ENCODE assay signal across 3 cellular contexts in the genomic region with DNA sequence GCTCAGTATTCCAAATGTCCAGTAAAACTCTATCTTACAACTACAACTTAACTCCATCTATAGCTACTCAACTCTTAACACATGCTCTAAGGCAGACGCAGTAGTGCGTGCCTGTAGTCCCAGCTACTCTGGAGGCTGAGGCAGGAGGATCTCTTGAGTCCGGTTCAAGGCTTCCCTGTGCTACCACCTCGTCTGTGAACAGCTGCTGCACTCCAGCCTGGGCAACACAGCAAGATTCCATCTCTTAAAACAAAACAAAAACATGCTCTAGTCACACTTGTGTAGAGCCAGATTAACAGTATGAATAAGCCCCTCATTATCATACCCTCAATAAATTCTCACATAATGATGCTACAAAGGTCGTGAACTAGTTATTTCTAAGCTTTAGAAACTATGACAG.
TF ChIP-seq lines count a peak whose summit lies in the region.

No MANE protein-coding gene starts in this region.

TF ChIP-seq in SK-N-SH, 30 proteins besides CTCF, POLR2A, EP300 and RAD21 (continues in another document):
- TF ChIP-seq, protein P1, sequence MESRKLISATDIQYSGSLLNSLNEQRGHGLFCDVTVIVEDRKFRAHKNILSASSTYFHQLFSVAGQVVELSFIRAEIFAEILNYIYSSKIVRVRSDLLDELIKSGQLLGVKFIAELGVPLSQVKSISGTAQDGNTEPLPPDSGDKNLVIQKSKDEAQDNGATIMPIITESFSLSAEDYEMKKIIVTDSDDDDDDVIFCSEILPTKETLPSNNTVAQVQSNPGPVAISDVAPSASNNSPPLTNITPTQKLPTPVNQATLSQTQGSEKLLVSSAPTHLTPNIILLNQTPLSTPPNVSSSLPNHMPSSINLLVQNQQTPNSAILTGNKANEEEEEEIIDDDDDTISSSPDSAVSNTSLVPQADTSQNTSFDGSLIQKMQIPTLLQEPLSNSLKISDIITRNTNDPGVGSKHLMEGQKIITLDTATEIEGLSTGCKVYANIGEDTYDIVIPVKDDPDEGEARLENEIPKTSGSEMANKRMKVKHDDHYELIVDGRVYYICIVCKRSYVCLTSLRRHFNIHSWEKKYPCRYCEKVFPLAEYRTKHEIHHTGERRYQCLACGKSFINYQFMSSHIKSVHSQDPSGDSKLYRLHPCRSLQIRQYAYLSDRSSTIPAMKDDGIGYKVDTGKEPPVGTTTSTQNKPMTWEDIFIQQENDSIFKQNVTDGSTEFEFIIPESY (IDR thresholded peaks at IDR 0.05; ENCODE audit: borderline replicate concordance, low read depth) = no peak
- TF ChIP-seq, protein P2, sequence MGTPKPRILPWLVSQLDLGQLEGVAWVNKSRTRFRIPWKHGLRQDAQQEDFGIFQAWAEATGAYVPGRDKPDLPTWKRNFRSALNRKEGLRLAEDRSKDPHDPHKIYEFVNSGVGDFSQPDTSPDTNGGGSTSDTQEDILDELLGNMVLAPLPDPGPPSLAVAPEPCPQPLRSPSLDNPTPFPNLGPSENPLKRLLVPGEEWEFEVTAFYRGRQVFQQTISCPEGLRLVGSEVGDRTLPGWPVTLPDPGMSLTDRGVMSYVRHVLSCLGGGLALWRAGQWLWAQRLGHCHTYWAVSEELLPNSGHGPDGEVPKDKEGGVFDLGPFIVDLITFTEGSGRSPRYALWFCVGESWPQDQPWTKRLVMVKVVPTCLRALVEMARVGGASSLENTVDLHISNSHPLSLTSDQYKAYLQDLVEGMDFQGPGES (IDR thresholded peaks at IDR 0.05; ENCODE audit: low read depth, low read length) = no peak
- TF ChIP-seq EZH2phosphoT487 (IDR thresholded peaks at IDR 0.05; ENCODE audit: borderline replicate concordance, low read depth) (no peak), NRF1 (IDR thresholded peaks at IDR 0.05; ENCODE audit: low read depth, low read length) (no peak), FOXM1 (IDR thresholded peaks at IDR 0.05; ENCODE audit: low read depth) (no peak), YY1 (IDR thresholded peaks at IDR 0.05; ENCODE audit: low read depth) (no peak), FOSL2 (IDR thresholded peaks at IDR 0.05; ENCODE audit: borderline replicate concordance, low read depth) (no peak), SMC3 (IDR thresholded peaks at IDR 0.05; ENCODE audit: low read depth, low read length) (no peak), TEAD4 (IDR thresholded peaks at IDR 0.05; ENCODE audit: borderline replicate concordance, insufficient read depth) (no peak), CHD2 (IDR thresholded peaks at IDR 0.05; ENCODE audit: low read length, partially characterized antibody) (no peak), TCF12 (IDR thresholded peaks at IDR 0.05) (no peak), MXI1 (IDR thresholded peaks at IDR 0.05; ENCODE audit: low read depth, low read length) (no peak), NFIC (IDR thresholded peaks at IDR 0.05; ENCODE audit: borderline replicate concordance) (no peak), POLR2AphosphoS5 (IDR thresholded peaks at IDR 0.05; ENCODE audit: low read depth, low read length) (no peak)
- TF ChIP-seq, protein P3, sequence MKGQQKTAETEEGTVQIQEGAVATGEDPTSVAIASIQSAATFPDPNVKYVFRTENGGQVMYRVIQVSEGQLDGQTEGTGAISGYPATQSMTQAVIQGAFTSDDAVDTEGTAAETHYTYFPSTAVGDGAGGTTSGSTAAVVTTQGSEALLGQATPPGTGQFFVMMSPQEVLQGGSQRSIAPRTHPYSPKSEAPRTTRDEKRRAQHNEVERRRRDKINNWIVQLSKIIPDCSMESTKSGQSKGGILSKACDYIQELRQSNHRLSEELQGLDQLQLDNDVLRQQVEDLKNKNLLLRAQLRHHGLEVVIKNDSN (IDR thresholded peaks at IDR 0.05; ENCODE audit: borderline replicate concordance, low read depth) = no peak
- TF ChIP-seq, protein P4, sequence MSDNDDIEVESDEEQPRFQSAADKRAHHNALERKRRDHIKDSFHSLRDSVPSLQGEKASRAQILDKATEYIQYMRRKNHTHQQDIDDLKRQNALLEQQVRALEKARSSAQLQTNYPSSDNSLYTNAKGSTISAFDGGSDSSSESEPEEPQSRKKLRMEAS (IDR thresholded peaks at IDR 0.05; ENCODE audit: low read depth) = no peak
- TF ChIP-seq, protein P5, sequence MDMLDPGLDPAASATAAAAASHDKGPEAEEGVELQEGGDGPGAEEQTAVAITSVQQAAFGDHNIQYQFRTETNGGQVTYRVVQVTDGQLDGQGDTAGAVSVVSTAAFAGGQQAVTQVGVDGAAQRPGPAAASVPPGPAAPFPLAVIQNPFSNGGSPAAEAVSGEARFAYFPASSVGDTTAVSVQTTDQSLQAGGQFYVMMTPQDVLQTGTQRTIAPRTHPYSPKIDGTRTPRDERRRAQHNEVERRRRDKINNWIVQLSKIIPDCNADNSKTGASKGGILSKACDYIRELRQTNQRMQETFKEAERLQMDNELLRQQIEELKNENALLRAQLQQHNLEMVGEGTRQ (IDR thresholded peaks at IDR 0.05; ENCODE audit: borderline replicate concordance, low read depth, low read length) = no peak

TF ChIP-seq in SK-N-SH treated with all-trans-retinoic acid at 6 μM for 48 hours, 23 proteins besides CTCF, POLR2A, EP300 and RAD21:
- TF ChIP-seq, protein P6, sequence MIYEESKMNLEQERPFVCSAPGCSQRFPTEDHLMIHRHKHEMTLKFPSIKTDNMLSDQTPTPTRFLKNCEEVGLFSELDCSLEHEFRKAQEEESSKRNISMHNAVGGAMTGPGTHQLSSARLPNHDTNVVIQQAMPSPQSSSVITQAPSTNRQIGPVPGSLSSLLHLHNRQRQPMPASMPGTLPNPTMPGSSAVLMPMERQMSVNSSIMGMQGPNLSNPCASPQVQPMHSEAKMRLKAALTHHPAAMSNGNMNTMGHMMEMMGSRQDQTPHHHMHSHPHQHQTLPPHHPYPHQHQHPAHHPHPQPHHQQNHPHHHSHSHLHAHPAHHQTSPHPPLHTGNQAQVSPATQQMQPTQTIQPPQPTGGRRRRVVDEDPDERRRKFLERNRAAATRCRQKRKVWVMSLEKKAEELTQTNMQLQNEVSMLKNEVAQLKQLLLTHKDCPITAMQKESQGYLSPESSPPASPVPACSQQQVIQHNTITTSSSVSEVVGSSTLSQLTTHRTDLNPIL (CRISPR knock-in tag; IDR thresholded peaks at IDR 0.05; ENCODE audit: low read depth) = no peak
- no peak for TF ChIP-seq ARNTL (CRISPR knock-in tag; IDR thresholded peaks at IDR 0.05; ENCODE audit: borderline replicate concordance, low read depth)
- no peak for TF ChIP-seq PPARA (CRISPR knock-in tag; IDR thresholded peaks at IDR 0.05; ENCODE audit: borderline replicate concordance)
- TF ChIP-seq, protein P7, sequence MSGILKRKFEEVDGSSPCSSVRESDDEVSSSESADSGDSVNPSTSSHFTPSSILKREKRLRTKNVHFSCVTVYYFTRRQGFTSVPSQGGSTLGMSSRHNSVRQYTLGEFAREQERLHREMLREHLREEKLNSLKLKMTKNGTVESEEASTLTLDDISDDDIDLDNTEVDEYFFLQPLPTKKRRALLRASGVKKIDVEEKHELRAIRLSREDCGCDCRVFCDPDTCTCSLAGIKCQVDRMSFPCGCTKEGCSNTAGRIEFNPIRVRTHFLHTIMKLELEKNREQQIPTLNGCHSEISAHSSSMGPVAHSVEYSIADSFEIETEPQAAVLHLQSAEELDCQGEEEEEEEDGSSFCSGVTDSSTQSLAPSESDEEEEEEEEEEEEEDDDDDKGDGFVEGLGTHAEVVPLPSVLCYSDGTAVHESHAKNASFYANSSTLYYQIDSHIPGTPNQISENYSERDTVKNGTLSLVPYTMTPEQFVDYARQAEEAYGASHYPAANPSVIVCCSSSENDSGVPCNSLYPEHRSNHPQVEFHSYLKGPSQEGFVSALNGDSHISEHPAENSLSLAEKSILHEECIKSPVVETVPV (CRISPR knock-in tag; IDR thresholded peaks at IDR 0.05) = no peak
- no peak for TF ChIP-seq ESRRG (CRISPR knock-in tag; IDR thresholded peaks at IDR 0.05)
- no peak for TF ChIP-seq ZNF70 (CRISPR knock-in tag; IDR thresholded peaks at IDR 0.05)
- TF ChIP-seq, protein P8, sequence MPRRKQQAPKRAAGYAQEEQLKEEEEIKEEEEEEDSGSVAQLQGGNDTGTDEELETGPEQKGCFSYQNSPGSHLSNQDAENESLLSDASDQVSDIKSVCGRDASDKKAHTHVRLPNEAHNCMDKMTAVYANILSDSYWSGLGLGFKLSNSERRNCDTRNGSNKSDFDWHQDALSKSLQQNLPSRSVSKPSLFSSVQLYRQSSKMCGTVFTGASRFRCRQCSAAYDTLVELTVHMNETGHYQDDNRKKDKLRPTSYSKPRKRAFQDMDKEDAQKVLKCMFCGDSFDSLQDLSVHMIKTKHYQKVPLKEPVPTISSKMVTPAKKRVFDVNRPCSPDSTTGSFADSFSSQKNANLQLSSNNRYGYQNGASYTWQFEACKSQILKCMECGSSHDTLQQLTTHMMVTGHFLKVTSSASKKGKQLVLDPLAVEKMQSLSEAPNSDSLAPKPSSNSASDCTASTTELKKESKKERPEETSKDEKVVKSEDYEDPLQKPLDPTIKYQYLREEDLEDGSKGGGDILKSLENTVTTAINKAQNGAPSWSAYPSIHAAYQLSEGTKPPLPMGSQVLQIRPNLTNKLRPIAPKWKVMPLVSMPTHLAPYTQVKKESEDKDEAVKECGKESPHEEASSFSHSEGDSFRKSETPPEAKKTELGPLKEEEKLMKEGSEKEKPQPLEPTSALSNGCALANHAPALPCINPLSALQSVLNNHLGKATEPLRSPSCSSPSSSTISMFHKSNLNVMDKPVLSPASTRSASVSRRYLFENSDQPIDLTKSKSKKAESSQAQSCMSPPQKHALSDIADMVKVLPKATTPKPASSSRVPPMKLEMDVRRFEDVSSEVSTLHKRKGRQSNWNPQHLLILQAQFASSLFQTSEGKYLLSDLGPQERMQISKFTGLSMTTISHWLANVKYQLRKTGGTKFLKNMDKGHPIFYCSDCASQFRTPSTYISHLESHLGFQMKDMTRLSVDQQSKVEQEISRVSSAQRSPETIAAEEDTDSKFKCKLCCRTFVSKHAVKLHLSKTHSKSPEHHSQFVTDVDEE (CRISPR knock-in tag; IDR thresholded peaks at IDR 0.05) = no peak
- TF ChIP-seq ZFP30 (CRISPR knock-in tag; IDR thresholded peaks at IDR 0.05) = no peak

TF ChIP-seq in endothelial cell of umbilical vein, 7 proteins besides CTCF, POLR2A, EP300 and RAD21:
- TF ChIP-seq, protein P4 (IDR thresholded peaks at IDR 0.05; ENCODE audit: insufficient read depth, insufficient read length) = no peak
- no peak for TF ChIP-seq EZH2 (IDR thresholded peaks at IDR 0.05; ENCODE audit: borderline replicate concordance, low read depth, low read length, severe bottlenecking)
- no peak for TF ChIP-seq JUN (IDR thresholded peaks at IDR 0.05; ENCODE audit: borderline replicate concordance, insufficient read depth, insufficient read length, low read depth)
- TF ChIP-seq MYC (IDR thresholded peaks at IDR 0.05; ENCODE audit: low read depth, low read length) = no peak
- TF ChIP-seq FOS (IDR thresholded peaks at IDR 0.05; ENCODE audit: borderline replicate concordance, insufficient read depth, low read length) = no peak
- no peak for TF ChIP-seq GATA2 (IDR thresholded peaks at IDR 0.05; ENCODE audit: insufficient read depth, insufficient read length, low read depth, low read length)
- TF ChIP-seq POLR2AphosphoS5 (IDR thresholded peaks at IDR 0.05; ENCODE audit: insufficient read depth, low read depth, low read length) = no peak
